In the genomic region with DNA sequence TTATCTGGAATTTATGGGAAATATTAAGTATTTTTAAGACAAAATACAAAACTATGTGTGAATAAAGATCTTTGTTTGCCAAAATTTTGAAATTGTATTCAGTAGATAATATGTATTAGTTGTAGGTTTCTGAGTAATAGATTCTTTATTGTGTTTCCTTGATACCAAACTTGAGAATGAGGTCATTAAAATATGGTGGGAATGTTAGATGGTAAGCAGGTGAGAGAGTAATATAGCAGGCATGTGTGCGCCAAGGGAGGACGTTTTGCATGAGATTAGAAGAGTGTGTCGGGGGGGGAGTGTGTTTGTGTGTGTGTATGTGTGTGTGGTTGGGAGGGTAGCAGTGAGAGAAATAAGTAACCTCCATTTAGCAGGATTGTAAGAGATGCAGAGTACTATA, we compare ENCODE assay signal across 36 cellular contexts.
DNase-seq lines count a peak whose midpoint lies in the region; ATAC-seq, FAIRE-seq and TF ChIP-seq lines count a peak whose summit lies in the region.
"Had no signal": no experiment of that assay in that cellular context is flagged by ENCODE, and none has a peak within 500 bp of the region (broad histone marks: within the 10 kb centered on the region; RNA-seq: fewer than 3 reads in every experiment).

No MANE protein-coding gene starts in this region.

- TF ChIP-seq POLR2A in HepG2 (IDR thresholded peaks at IDR 0.05; ENCODE audit: insufficient read depth in 1 of 2, low read depth in 2 of 2, low read length in 2 of 2), result no peak
- no peak for TF ChIP-seq POLR2A in right lobe of liver (IDR thresholded peaks at IDR 0.05)

- H3K4me1 Mint-ChIP-seq in progenitor cell of endocrine pancreas (ENCODE audit: low read depth), result no peaks in the 10 kb centered on the region
- H3K4me1 Mint-ChIP-seq: B cell; CD14-positive monocyte; CD4-positive, alpha-beta memory T cell; CD4-positive, CD25-positive, alpha-beta regulatory T cell; CD8-positive, alpha-beta memory T cell had no signal

- H3K4me3 ChIP-seq in HepG2 (replicated peaks in 1 of 3; ENCODE audit: insufficient read depth in 1 of 3, low read depth in 2 of 3, low read length in 3 of 3), result no peak overlapping the region
- no peak overlapping the region for H3K4me3 ChIP-seq in right lobe of liver
- no peak overlapping the region for H3K4me3 ChIP-seq in HEK293 (ENCODE audit: low read depth, low read length)
- H3K4me3 ChIP-seq: A549; BLaER1; BLaER1 treated with 17β-estradiol and CSF1 and Interleukin-3, amounts not matched to agents 10 nM and 100 nM had no signal

- H3K9me3 ChIP-seq in HepG2 (ENCODE audit: low read length), result peaks cover 5% of the 10 kb centered on the region; the same call in 1 of the 2 replicates
- H3K9me3 ChIP-seq in right lobe of liver, result no peaks in the 10 kb centered on the region
- H3K9me3 ChIP-seq in HEK293 (ENCODE audit: control insufficient read depth, insufficient read depth, low read depth, low read length), result no peaks in the 10 kb centered on the region
- H3K9me3 ChIP-seq: A549; BE2C; BLaER1; BLaER1 treated with 17β-estradiol and CSF1 and Interleukin-3, amounts not matched to agents 10 nM and 100 nM; Caco-2 had no signal

- POLR2A ChIA-PET in HepG2 (lab: Yijun Ruan, JAX) (no interaction called here), HEK293 (lab: Yijun Ruan, JAX) (no interaction called here)

- no peak overlapping the region for H3K9ac ChIP-seq in HepG2 (ENCODE audit: insufficient read depth, low read depth, low read length)
- H3K9ac ChIP-seq: BLaER1; BLaER1 treated with 17β-estradiol and CSF1 and Interleukin-3, amounts not matched to agents 10 nM and 100 nM had no signal

- no peak overlapping the region for H3K4me2 ChIP-seq in HepG2 (ENCODE audit: low read depth, low read length)
- H3K4me2 ChIP-seq: A549; BLaER1; BLaER1 treated with 17β-estradiol and CSF1 and Interleukin-3, amounts not matched to agents 10 nM and 100 nM had no signal

- H3K27me3 ChIP-seq in HepG2 (ENCODE audit: control insufficient read depth in 1 of 2, insufficient read depth in 2 of 2, low read length in 2 of 2) (no peaks in the 10 kb centered on the region), right lobe of liver (no peaks in the 10 kb centered on the region)
- H3K27me3 ChIP-seq: BE2C; BLaER1; BLaER1 treated with 17β-estradiol and CSF1 and Interleukin-3, amounts not matched to agents 10 nM and 100 nM had no signal

- ATAC-seq in HepG2, result no peak
- ATAC-seq in right lobe of liver, result no peak
- no peak for ATAC-seq in GM19397 (IDR thresholded peaks at IDR 0.05; ENCODE audit: unreplicated experiment)
- ATAC-seq: A549; CD8-positive, alpha-beta T cell had no signal

- no peaks in the 10 kb centered on the region for H4K20me1 ChIP-seq in HepG2 (ENCODE audit: insufficient read depth, low read length)
- H4K20me1 ChIP-seq: BLaER1; BLaER1 treated with 17β-estradiol and CSF1 and Interleukin-3, amounts not matched to agents 10 nM and 100 nM had no signal

- TF ChIP-seq EP300 in HepG2 (IDR thresholded peaks at IDR 0.05; ENCODE audit: low read depth in 2 of 2, low read length in 2 of 2) (no peak), HepG2 (CRISPR knock-in tag; IDR thresholded peaks at IDR 0.05; ENCODE audit: borderline replicate concordance) (no peak)

- intact Hi-C loops in HepG2 (cut with micrococcal nuclease; ENCODE audit: unreplicated experiment), result no loop called here
- intact Hi-C loops in right lobe of liver (cut with DNase I), result no loop called here

- no peaks in the 10 kb centered on the region for H3K9me3 Mint-ChIP-seq in progenitor cell of endocrine pancreas (ENCODE audit: low read depth)

- DNase-seq in HepG2 (ENCODE audit: low spot score) (no peak), right lobe of liver (no peak), progenitor cell of endocrine pancreas (ENCODE audit: low spot score, unreplicated experiment) (no peak), HTR-8/SVneo (ENCODE audit: insufficient read length, low spot score) (no peak), AML-193 (lab: John Stamatoyannopoulos, UW) (no peak)
- DNase-seq: 8988T; ACHN; BE2C; C1 segment of cervical spinal cord; Caco-2; Calu3; CD4-positive, alpha-beta memory T cell; CD4-positive, alpha-beta T cell; CD4-positive, CD25-positive, alpha-beta regulatory T cell; CD8-positive, alpha-beta memory T cell; CD8-positive, alpha-beta T cell; COR-L47; DMS 273 treated with DMSO at 0.1 percent for 48 hours; DMS153; DMS53; DMS79; DMS79 treated with DMSO at 0.1 percent for 48 hours; DND-41; EL had no signal

- H3K27ac ChIP-seq in HepG2 (ENCODE audit: extremely low read length, insufficient read depth, low read length) (no peak overlapping the region), right lobe of liver (no peak overlapping the region), HEK293 (ENCODE audit: extremely low read depth, low read depth, low read length) (no peak overlapping the region)
- H3K27ac ChIP-seq: 22Rv1; A549; BLaER1; BLaER1 treated with 17β-estradiol and CSF1 and Interleukin-3, amounts not matched to agents 10 nM and 100 nM; C4-2B had no signal

- no peak overlapping the region for H2AFZ ChIP-seq in HepG2 (ENCODE audit: low read length)

- H3K36me3 Mint-ChIP-seq in progenitor cell of endocrine pancreas (ENCODE audit: insufficient read depth), result no peaks in the 10 kb centered on the region
- H3K36me3 Mint-ChIP-seq: CD14-positive monocyte; CD4-positive, alpha-beta memory T cell; CD4-positive, CD25-positive, alpha-beta regulatory T cell; CD8-positive, alpha-beta memory T cell; CD8-positive, alpha-beta T cell had no signal

- BruUV-seq in HepG2 (replicated peaks; lab: Mats Ljungman, UMichigan), result no TSS peak

- WGBS in HepG2 (ENCODE audit: low lambda C conversion rate), result 1% methylated on average over 3 of the region's 3 CpGs
- WGBS in right lobe of liver (ENCODE audit: insufficient coverage, low coverage, low lambda C conversion rate, missing lambda C conversion rate), result 51% methylated on average over 3 of the region's 3 CpGs

- FAIRE-seq in HepG2 (lab: Jason Lieb, UNC), result no peak
- FAIRE-seq in islet of Langerhans (lab: Jason Lieb, UNC), result peak; percentile 45
- no peak for FAIRE-seq in HTR-8/SVneo (lab: Jason Lieb, UNC)
- FAIRE-seq: A204.1, A549, D721Med had no signal

- no peak overlapping the region for H3K4me3 Mint-ChIP-seq in progenitor cell of endocrine pancreas (ENCODE audit: low read depth)
- H3K4me3 Mint-ChIP-seq: B cell; CD14-positive monocyte; CD4-positive, alpha-beta memory T cell; CD4-positive, alpha-beta T cell; CD4-positive, CD25-positive, alpha-beta regulatory T cell; CD8-positive, alpha-beta memory T cell; CD8-positive, alpha-beta T cell had no signal

- no peak for TF ChIP-seq RAD21 in HepG2 (CRISPR knock-in tag; IDR thresholded peaks at IDR 0.05)

- no peaks in the 10 kb centered on the region for H3K4me1 ChIP-seq in HepG2 (ENCODE audit: insufficient read depth, low read length)
- no peaks in the 10 kb centered on the region for H3K4me1 ChIP-seq in right lobe of liver
- H3K4me1 ChIP-seq in HEK293 (ENCODE audit: control insufficient read depth, insufficient read depth, low read length), result no peaks in the 10 kb centered on the region
- H3K4me1 ChIP-seq: A549; BE2C; BLaER1; BLaER1 treated with 17β-estradiol and CSF1 and Interleukin-3, amounts not matched to agents 10 nM and 100 nM; Caco-2 had no signal

- no peaks in the 10 kb centered on the region for H3K79me2 ChIP-seq in HepG2 (ENCODE audit: insufficient read depth, low read length)

- peak overlapping the region; percentile 2 for H3K27ac Mint-ChIP-seq in progenitor cell of endocrine pancreas
- H3K27ac Mint-ChIP-seq: B cell; CD14-positive monocyte; CD4-positive, alpha-beta memory T cell; CD4-positive, alpha-beta T cell; CD4-positive, CD25-positive, alpha-beta regulatory T cell; CD8-positive, alpha-beta T cell had no signal

- TF ChIP-seq CTCF in HepG2 (CRISPR knock-in tag; IDR thresholded peaks at IDR 0.05) (no peak), right lobe of liver (IDR thresholded peaks at IDR 0.05) (no peak), HEK293 (tag by site-specific recombination; IDR thresholded peaks at IDR 0.05) (no peak), progenitor cell of endocrine pancreas (IDR thresholded peaks at IDR 0.05; ENCODE audit: unreplicated experiment) (no peak)

- peaks cover 10% of the 10 kb centered on the region for H3K27me3 Mint-ChIP-seq in progenitor cell of endocrine pancreas
- H3K27me3 Mint-ChIP-seq: B cell; CD4-positive, alpha-beta memory T cell; CD4-positive, alpha-beta T cell; CD8-positive, alpha-beta memory T cell had no signal

- CTCF ChIA-PET in HepG2 (lab: Yijun Ruan, JAX; ENCODE audit: low intra/inter-chr PET ratio, low total read pairs) (no interaction called here), HEK293 (lab: Yijun Ruan, JAX) (no interaction called here)

- in situ Hi-C loops in HepG2 (cut with HindIII; ENCODE audit: extremely low pct_ligation_motif_present, low pct_unique_long_range_greater_than_20kb), result no loop called here

- H3K36me3 ChIP-seq in HepG2 (replicated peaks in 1 of 2; ENCODE audit: control insufficient read depth in 1 of 2, insufficient read depth in 2 of 2, low read length in 2 of 2), result no peaks in the 10 kb centered on the region
- no peaks in the 10 kb centered on the region for H3K36me3 ChIP-seq in right lobe of liver
- H3K36me3 ChIP-seq in HEK293 (ENCODE audit: control insufficient read depth in 2 of 2, insufficient read depth in 1 of 2, low read length in 2 of 2), result no peaks in the 10 kb centered on the region
- H3K36me3 ChIP-seq: BE2C; BLaER1; BLaER1 treated with 17β-estradiol and CSF1 and Interleukin-3, amounts not matched to agents 10 nM and 100 nM had no signal

TF ChIP-seq in HepG2, 621 proteins besides CTCF, POLR2A, EP300 and RAD21:
- TF ChIP-seq ATF7 (IDR thresholded peaks at IDR 0.05) (peak; percentile 85), ATF7 (CRISPR knock-in tag; IDR thresholded peaks at IDR 0.05) (no peak), ZC3H4 (CRISPR knock-in tag; IDR thresholded peaks at IDR 0.05; ENCODE audit: borderline replicate concordance) (no peak)

TF ChIP-seq in HEK293, 187 proteins besides CTCF, POLR2A, EP300 and RAD21 (continues in another document):
- no peak for TF ChIP-seq ZSCAN4 (tag by site-specific recombination; IDR thresholded peaks at IDR 0.05)

Comparison
In these comparisons a context has a peak if more than half of its experiments do, and no peak if none do; other contexts are left out.
1. Of the 63 proteins assayed by ChIP-seq in both HepG2 and HEK293: peak only in HepG2: none; only in HEK293: ATF2; in both: none; in neither: 62.